In the genomic region with DNA sequence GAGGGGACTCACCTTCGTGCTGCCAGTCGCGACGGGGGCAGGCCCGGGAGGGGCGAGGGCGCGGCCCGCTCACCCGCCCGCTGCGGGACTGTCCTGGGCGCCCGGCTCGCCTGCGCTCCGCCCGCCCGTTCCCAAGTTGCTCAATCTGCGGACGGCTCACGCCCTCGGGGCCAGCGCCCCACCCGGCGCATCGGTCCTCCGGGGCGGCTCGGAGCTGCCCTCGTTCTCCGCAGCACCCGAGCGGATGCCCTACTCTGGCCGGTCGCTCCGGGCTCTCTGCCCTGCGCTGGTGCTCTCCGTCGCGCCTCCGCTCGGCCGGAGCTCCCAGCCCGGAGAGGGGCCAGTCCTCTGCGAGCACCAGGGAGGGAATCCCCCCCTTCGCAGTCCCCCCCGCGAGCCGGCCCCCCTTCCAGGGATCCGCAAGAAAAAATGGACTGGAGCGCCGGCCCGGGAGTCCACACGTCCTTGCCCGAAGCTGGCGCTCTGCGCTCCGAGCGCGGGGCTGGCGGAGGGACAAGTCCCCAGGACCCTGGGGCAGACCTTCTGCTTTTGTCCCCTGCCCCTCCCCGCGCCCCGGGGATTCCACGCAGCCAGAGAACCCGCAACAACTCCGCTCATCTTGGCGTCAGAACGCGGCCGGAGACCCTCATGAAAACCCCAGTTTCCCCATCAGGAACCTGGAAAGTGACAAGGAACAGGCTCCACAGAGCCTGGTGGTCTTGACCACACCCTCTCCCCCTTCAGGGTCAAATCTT, we compare ENCODE assay signal across 11 cellular contexts. TPM values are rescaled to one million over a fixed set of nuclear protein-coding genes. Genes with fewer than 3 reads are reported as not detected.
DNase-seq lines count a peak whose midpoint lies in the region; ATAC-seq and TF ChIP-seq lines count a peak whose summit lies in the region.
"Had no signal": no experiment of that assay in that cellular context is flagged by ENCODE, and none has a peak within 500 bp of the region (broad histone marks: within the 10 kb centered on the region; RNA-seq: fewer than 3 reads in every experiment).

A gene with protein sequence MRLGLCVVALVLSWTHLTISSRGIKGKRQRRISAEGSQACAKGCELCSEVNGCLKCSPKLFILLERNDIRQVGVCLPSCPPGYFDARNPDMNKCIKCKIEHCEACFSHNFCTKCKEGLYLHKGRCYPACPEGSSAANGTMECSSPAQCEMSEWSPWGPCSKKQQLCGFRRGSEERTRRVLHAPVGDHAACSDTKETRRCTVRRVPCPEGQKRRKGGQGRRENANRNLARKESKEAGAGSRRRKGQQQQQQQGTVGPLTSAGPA (minus strand): TSS at position 339 of the 755 bp plus-strand sequence. CDS start 5,231 bp downstream, outside the sequence.

- peak; percentile 34 for DNase-seq in DMS79 treated with DMSO at 0.1 percent for 48 hours (lab: John Stamatoyannopoulos, UW)
- DNase-seq in NT2/D1 (ENCODE audit: low read depth, low spot score), result peak; percentile 15
- DNase-seq in fibroblast of lung (ENCODE audit: low read depth in 2 of 2), result peak; percentile 15 to 20
- DNase-seq in immature natural killer cell, result no peak
- no peak for DNase-seq in activated CD4-positive, alpha-beta T cell treated with anti-CD3 and anti-CD28 coated beads for 4 hours
- DNase-seq: GOT3 had no signal

- ATAC-seq in GM21528 (IDR thresholded peaks at IDR 0.05; ENCODE audit: low FRiP score, unreplicated experiment) (no peak), GM19023 (IDR thresholded peaks at IDR 0.05; ENCODE audit: unreplicated experiment) (no peak)

- H3K9ac ChIP-seq in NT2/D1 (ENCODE audit: insufficient read length, low read depth), result peak within 1 kb of the TSS; percentile 65
- no peak within 1 kb of the TSS for H3K9ac ChIP-seq in fibroblast of lung (ENCODE audit: insufficient read depth, low read length)
- H3K9ac ChIP-seq in parathyroid adenoma, result no peak within 1 kb of the TSS

- no peaks in the 10 kb centered on the region for H3K36me3 ChIP-seq in NT2/D1 (ENCODE audit: insufficient read depth, insufficient read length, low read length)
- H3K36me3 ChIP-seq in fibroblast of lung (ENCODE audit: control insufficient read depth, insufficient read depth, low read length), result no peaks in the 10 kb centered on the region
- H3K36me3 ChIP-seq in parathyroid adenoma (ENCODE audit: control insufficient read depth, insufficient read depth, low read length), result no peaks in the 10 kb centered on the region

- H3K79me2 ChIP-seq in fibroblast of lung (ENCODE audit: control insufficient read depth, insufficient read depth, low read length) (no peaks in the 10 kb centered on the region), parathyroid adenoma (no peaks in the 10 kb centered on the region)

- peaks cover 11 to 49% (median 24%) of the 10 kb centered on the region in 3 donors for H3K27me3 Mint-ChIP-seq in immature natural killer cell (ENCODE audit: low read depth in 3 of 3)

- peaks cover 0 to 3% of the 10 kb centered on the region in 2 donors for H3K4me1 Mint-ChIP-seq in immature natural killer cell

- TF ChIP-seq CTCF in fibroblast of lung (conservative IDR thresholded peaks at IDR 0.05 in 1 of 2, IDR thresholded peaks at IDR 0.05 in 1 of 2; ENCODE audit: low read depth in 1 of 2, low read length in 2 of 2) (no peak), parathyroid adenoma (IDR thresholded peaks at IDR 0.05) (no peak)

- H3K9me3 ChIP-seq in NT2/D1 (ENCODE audit: insufficient read depth, low read length) (no peaks in the 10 kb centered on the region), fibroblast of lung (ENCODE audit: control insufficient read depth, insufficient read depth, low read depth, low read length) (no peaks in the 10 kb centered on the region), parathyroid adenoma (ENCODE audit: control insufficient read depth, low read length) (no peaks in the 10 kb centered on the region)

- H3K36me3 Mint-ChIP-seq in immature natural killer cell, result no peaks in the 10 kb centered on the region

- H2AFZ ChIP-seq in fibroblast of lung (ENCODE audit: low read length) (no peak within 1 kb of the TSS), parathyroid adenoma (no peak within 1 kb of the TSS)

- peaks cover 100% of the 10 kb centered on the region for H3K27me3 ChIP-seq in NT2/D1 (ENCODE audit: insufficient read depth, insufficient read length)
- peaks cover 60% of the 10 kb centered on the region for H3K27me3 ChIP-seq in fibroblast of lung (ENCODE audit: control insufficient read depth, insufficient read depth, low read length)
- peaks cover 5% of the 10 kb centered on the region for H3K27me3 ChIP-seq in parathyroid adenoma (ENCODE audit: control insufficient read depth, insufficient read depth, low read length)

- H4K20me1 ChIP-seq in fibroblast of lung (ENCODE audit: control insufficient read depth, extremely low read depth, insufficient read depth, low read length), result no peaks in the 10 kb centered on the region

- H3K4me3 ChIP-seq in NT2/D1 (ENCODE audit: insufficient read length, low read depth), result peak within 1 kb of the TSS; percentile 44
- peak within 1 kb of the TSS in 1 of 4 experiments; percentile 47 for H3K4me3 ChIP-seq in fibroblast of lung (replicated peaks in 1 of 4; ENCODE audit: control extremely low read depth in 1 of 4, insufficient read depth in 1 of 4, low read depth in 3 of 4, low read length in 4 of 4)
- no peak within 1 kb of the TSS for H3K4me3 ChIP-seq in parathyroid adenoma (ENCODE audit: low read depth, low read length)
- H3K4me3 ChIP-seq: SK-N-MC had no signal

- no peak within 1 kb of the TSS for H3K4me3 Mint-ChIP-seq in immature natural killer cell

- H3K4me1 ChIP-seq in NT2/D1 (ENCODE audit: insufficient read depth, insufficient read length), result peaks cover 27% of the 10 kb centered on the region
- H3K4me1 ChIP-seq in fibroblast of lung (ENCODE audit: control insufficient read depth, extremely low read depth, insufficient read depth, low read length), result no peaks in the 10 kb centered on the region
- H3K4me1 ChIP-seq in parathyroid adenoma, result no peaks in the 10 kb centered on the region

- no peaks in the 10 kb centered on the region for H3K9me3 Mint-ChIP-seq in immature natural killer cell

- no peak within 1 kb of the TSS for H3K27ac Mint-ChIP-seq in immature natural killer cell

- H3K27ac ChIP-seq in fibroblast of lung (ENCODE audit: insufficient read depth, low read length) (no peak within 1 kb of the TSS), parathyroid adenoma (no peak within 1 kb of the TSS)
- H3K27ac ChIP-seq: SK-N-MC had no signal

- no peak within 1 kb of the TSS for H3K4me2 ChIP-seq in fibroblast of lung (ENCODE audit: extremely low read depth, insufficient read depth, low read length)
- peak within 1 kb of the TSS; percentile 26 for H3K4me2 ChIP-seq in parathyroid adenoma (ENCODE audit: low read length)

RNA-seq across cellular contexts. Expression of the gene that starts here (rescaled TPM):
- total RNA-seq in fibroblast of lung, result 0.26 and 0.50 TPM in 2 replicates
- 0.08 and 0.15 TPM in 2 replicates for polyA plus RNA-seq in fibroblast of lung
- polyA plus RNA-seq in fibroblast of lung (2012), result 0.05 and 0.14 TPM in 2 replicates
- polyA minus RNA-seq in fibroblast of lung (ENCODE audit: low replicate concordance), result not detected in 2 replicates
- polyA plus RNA-seq in immature natural killer cell, result not detected
- total RNA-seq: temporal lobe had no signal

Comparison
In these comparisons a context has a peak if more than half of its experiments do, and no peak if none do; other contexts are left out.
1. Peak in DNase-seq in fibroblast of lung; RNA of the gene not detected or under 1 TPM.
2. DNase-seq: peak in DMS79 treated with DMSO at 0.1 percent for 48 hours (single experiment) and NT2/D1 (single experiment); none in immature natural killer cell (0 of 3) and activated CD4-positive, alpha-beta T cell treated with anti-CD3 and anti-CD28 coated beads for 4 hours (0 of 2).